33 cellular contexts compared by ENCODE assay signal in the genomic region with DNA sequence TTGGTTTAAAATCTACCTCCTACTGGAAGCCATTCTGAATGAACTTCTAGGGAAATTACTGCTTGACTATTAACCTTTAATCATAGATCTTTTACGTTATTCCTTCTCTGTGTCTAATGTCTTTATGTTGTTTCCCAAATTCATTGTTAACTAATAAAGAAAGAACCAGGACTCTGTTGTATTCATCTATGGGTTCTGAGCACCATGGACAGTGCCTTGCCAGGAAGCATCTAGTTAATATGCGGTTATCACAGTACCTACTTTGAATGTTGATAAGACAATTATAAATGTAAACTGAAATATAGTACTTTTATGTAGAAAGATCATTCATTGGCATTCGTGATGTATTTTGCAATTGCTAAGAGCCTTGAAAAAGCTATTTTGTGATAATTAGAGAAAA. TPM values are rescaled to one million over a fixed set of nuclear protein-coding genes. Genes with fewer than 3 reads are reported as not detected.
"Had no signal": no experiment of that assay in that cellular context is flagged by ENCODE, and none has a peak within 500 bp of the region (broad histone marks: within the 10 kb centered on the region; RNA-seq: fewer than 3 reads in every experiment).

No MANE protein-coding gene starts in this region.

- H3K4me1 Mint-ChIP-seq: activated CD4-positive, alpha-beta T cell treated with anti-CD3 and anti-CD28 coated beads, Interleukin-2, amount 10 ng/mL, durations not matched to agents 7 days and 5 days; activated T-helper 17 cell treated with anti-CD3 and anti-CD28 coated beads, Interleukin-2, amount 50 U/mL, for 72 hours; central memory CD8-positive, alpha-beta T cell; nephron had no signal

- H3K36me3 ChIP-seq: esophagus squamous epithelium, heart right ventricle, left ventricle myocardium inferior, transverse colon had no signal

- H3K4me3 Mint-ChIP-seq: activated CD4-positive, alpha-beta T cell treated with anti-CD3 and anti-CD28 coated beads, Interleukin-2, amount 10 ng/mL, durations not matched to agents 7 days and 5 days; activated CD8-positive, alpha-beta T cell treated with anti-CD3 and anti-CD28 coated beads for 36 hours; activated T-cell treated with anti-CD3 and anti-CD28 coated beads, Interleukin-2, amount 50 U/mL, for 4 hours; activated T-helper 17 cell treated with anti-CD3 and anti-CD28 coated beads, Interleukin-2, amount 50 U/mL, for 72 hours; central memory CD8-positive, alpha-beta T cell; dendritic cell treated with granulocyte-macrophage colony-stimulating factor and Interleukin-4, amounts not matched to agents 40 ng/mL and 50 ng/mL, for 4 days; nephron had no signal

- H3K27ac ChIP-seq: epithelial cell of prostate, esophagus squamous epithelium, heart right ventricle, left ventricle myocardium inferior, skin epidermis, testis, transverse colon had no signal

- H3K9me3 Mint-ChIP-seq: activated CD4-positive, alpha-beta T cell treated with anti-CD3 and anti-CD28 coated beads, Interleukin-2, amount 10 ng/mL, durations not matched to agents 7 days and 5 days; activated CD8-positive, alpha-beta T cell treated with anti-CD3 and anti-CD28 coated beads for 36 hours; dendritic cell treated with granulocyte-macrophage colony-stimulating factor and Interleukin-4, amounts not matched to agents 40 ng/mL and 50 ng/mL, for 4 days; nephron had no signal

- H3K27ac Mint-ChIP-seq: activated CD4-positive, alpha-beta T cell treated with anti-CD3 and anti-CD28 coated beads, Interleukin-2, amount 10 ng/mL, durations not matched to agents 7 days and 5 days; activated CD8-positive, alpha-beta T cell treated with anti-CD3 and anti-CD28 coated beads for 36 hours; activated T-helper 17 cell treated with anti-CD3 and anti-CD28 coated beads, Interleukin-2, amount 50 U/mL, for 72 hours; dendritic cell treated with granulocyte-macrophage colony-stimulating factor and Interleukin-4, amounts not matched to agents 40 ng/mL and 50 ng/mL, for 4 days; nephron; progenitor cell of endocrine pancreas had no signal

- ATAC-seq: activated CD8-positive, alpha-beta T cell treated with anti-CD3 and anti-CD28 coated beads for 36 hours; activated T-cell treated with anti-CD3 and anti-CD28 coated beads, Interleukin-2, amount 50 U/mL, for 4 hours; activated T-helper 17 cell treated with anti-CD3 and anti-CD28 coated beads, Interleukin-2, amount 50 U/mL, for 72 hours; heart right ventricle; mucosa of descending colon; sciatic nerve; stimulated activated naive CD8-positive, alpha-beta T cell treated with anti-CD3 and anti-CD28 coated beads, Interleukin-15, Interleukin-2, amounts not matched to agents 100 U/mL and 50 U/mL, for 24 hours had no signal

- H3K27me3 ChIP-seq: heart right ventricle, testis, transverse colon had no signal

- H3K9me3 ChIP-seq: esophagus squamous epithelium, heart right ventricle, left ventricle myocardium inferior, mucosa of descending colon, testis, transverse colon had no signal

- H3K4me3 ChIP-seq: esophagus squamous epithelium, heart right ventricle, left ventricle myocardium inferior, mucosa of descending colon, skin epidermis, testis, transverse colon had no signal

- FAIRE-seq: astrocyte, bronchial epithelial cell had no signal

- H3K4me1 ChIP-seq: esophagus squamous epithelium, heart right ventricle, left ventricle myocardium inferior, testis, transverse colon had no signal

- H3K27me3 Mint-ChIP-seq: activated CD4-positive, alpha-beta T cell treated with anti-CD3 and anti-CD28 coated beads, Interleukin-2, amount 10 ng/mL, durations not matched to agents 7 days and 5 days; activated CD8-positive, alpha-beta T cell treated with anti-CD3 and anti-CD28 coated beads for 36 hours; central memory CD8-positive, alpha-beta T cell; dendritic cell treated with granulocyte-macrophage colony-stimulating factor and Interleukin-4, amounts not matched to agents 40 ng/mL and 50 ng/mL, for 4 days had no signal

- DNase-seq: activated CD4-positive, alpha-beta T cell treated with anti-CD3 and anti-CD28 coated beads for 1 hour; activated CD4-positive, alpha-beta T cell treated with anti-CD3 and anti-CD28 coated beads, Interleukin-2, amount 10 ng/mL, durations not matched to agents 7 days and 5 days; activated CD8-positive, alpha-beta T cell treated with anti-CD3 and anti-CD28 coated beads for 36 hours; activated gamma-delta T cell treated with Interleukin-2 at 50 U/mL for 16 hours; activated naive CD4-positive, alpha-beta T cell treated with anti-CD3 and anti-CD28 coated beads, Interleukin-2, amount 50 U/mL, for 16 hours; activated T-cell treated with anti-CD3 and anti-CD28 coated beads, Interleukin-2, amount 50 U/mL, for 4 hours; amniotic stem cell; esophagus squamous epithelium; foreskin melanocyte; heart right ventricle; left ventricle myocardium inferior; mucosa of descending colon; stimulated activated CD4-positive, alpha-beta T cell treated with anti-CD3 and anti-CD28 coated beads, Interleukin-12 subunit alpha, Interleukin-12 subunit beta, amount 100 ng/mL, for 4 hours; stimulated activated CD4-positive, alpha-beta T cell treated with anti-CD3 and anti-CD28 coated beads, Interleukin-4, amount 100 ng/mL, for 1 hour; stimulated activated naive CD8-positive, alpha-beta T cell treated with anti-CD3 and anti-CD28 coated beads, Interleukin-15, Interleukin-2, amounts not matched to agents 100 U/mL and 50 U/mL, for 24 hours; T1000; testis; transverse colon had no signal

RNA-seq across cellular contexts. Expression of a gene that starts 23.8 kb away (rescaled TPM):
- total RNA-seq: activated CD4-positive, alpha-beta T cell treated with anti-CD3 and anti-CD28 coated beads, Interleukin-2, amount 10 ng/mL, durations not matched to agents 7 days and 5 days; activated CD8-positive, alpha-beta T cell treated with anti-CD3 and anti-CD28 coated beads for 36 hours; activated T-cell treated with anti-CD3 and anti-CD28 coated beads, Interleukin-2, amount 50 U/mL, for 4 hours; activated T-helper 17 cell treated with anti-CD3 and anti-CD28 coated beads, Interleukin-2, amount 50 U/mL, for 72 hours; astrocyte; glomerular endothelial cell; left ventricle myocardium inferior; lung microvascular endothelial cell; myocyte; osteocyte; renal cortical epithelial cell; sciatic nerve had no signal
